Comparison of ENCODE assay signal across 8 cellular contexts in the genomic region with DNA sequence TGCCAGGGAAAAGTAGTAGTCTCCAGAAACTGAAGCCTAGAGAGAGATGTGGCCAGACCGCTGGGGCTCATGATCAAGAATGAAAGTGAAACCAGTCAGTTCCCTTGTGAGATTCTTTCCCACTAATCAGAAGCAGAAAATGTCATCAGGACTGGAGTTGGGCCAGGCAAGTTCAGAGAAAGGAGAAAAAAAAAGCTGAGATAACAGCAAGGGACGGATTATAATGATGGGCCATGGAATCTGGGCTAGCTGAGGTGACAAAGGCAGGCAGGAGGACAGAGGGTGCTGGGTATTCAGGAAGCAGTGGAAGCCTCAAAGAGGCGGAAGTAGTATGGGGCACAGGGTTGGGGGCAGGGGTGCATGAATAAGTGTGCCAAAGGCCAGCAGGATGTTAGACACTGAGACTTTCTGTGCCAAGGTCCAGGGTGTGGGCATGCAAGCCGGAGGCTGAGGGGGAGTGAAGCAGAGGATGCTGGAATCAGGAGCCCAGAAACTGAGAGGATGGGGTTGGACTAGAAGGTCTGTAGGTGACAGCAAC. TPM values are rescaled to one million over a fixed set of nuclear protein-coding genes. Genes with fewer than 3 reads are reported as not detected.
DNase-seq lines count a peak whose midpoint lies in the region; ATAC-seq and TF ChIP-seq lines count a peak whose summit lies in the region.

No MANE protein-coding gene starts in this region.

- no peaks in the 10 kb centered on the region for H3K9me3 Mint-ChIP-seq in activated naive CD8-positive, alpha-beta T cell treated with anti-CD3 and anti-CD28 coated beads, Interleukin-2, amount 10 ng/mL, durations not matched to agents 7 days and 5 days

- H3K4me1 ChIP-seq in heart right ventricle: peaks cover 0 to 68% (median 28%) of the 10 kb centered on the region in 9 donors
- H3K4me1 ChIP-seq in gastrocnemius medialis: peaks cover 17% of the 10 kb centered on the region in 2 donors

- intact Hi-C loops in heart right ventricle (cut with DNase I): loop anchor here in 4 of 10 donors (5.0 to 10.0 kb wide), 2 partner anchors 100 to 472 kb away; no protein-coding TSS in a partner anchor
- intact Hi-C loops in gastrocnemius medialis (cut with DNase I; ENCODE audit: low total_unique reads): loop anchor here (5.0 to 10.0 kb wide), 3 partner anchors 63 to 300 kb away; partner anchors contain the start of gene ATP6AP2

- H3K27me3 ChIP-seq in GM06990 (replicated peaks; ENCODE audit: control insufficient read depth, insufficient read depth, low read length): no peaks in the 10 kb centered on the region
- H3K27me3 ChIP-seq in heart right ventricle: peaks cover 0 to 14% (median 0%) of the 10 kb centered on the region in 7 donors
- H3K27me3 ChIP-seq in gastrocnemius medialis: no peaks in the 10 kb centered on the region

- no peaks in the 10 kb centered on the region for H3K27me3 Mint-ChIP-seq in activated naive CD8-positive, alpha-beta T cell treated with anti-CD3 and anti-CD28 coated beads, Interleukin-2, amount 10 ng/mL, durations not matched to agents 7 days and 5 days

- peaks cover 19% of the 10 kb centered on the region for H3K4me1 Mint-ChIP-seq in activated naive CD8-positive, alpha-beta T cell treated with anti-CD3 and anti-CD28 coated beads, Interleukin-2, amount 10 ng/mL, durations not matched to agents 7 days and 5 days

- in situ Hi-C loops in gastrocnemius medialis (cut with MboI; ENCODE audit: low sequenced_read_pairs in 4 of 4): loop anchor here in 1 of 4 donors (10.0 kb wide), 2 partner anchors 470 to 690 kb away; partner anchors contain the start of gene DDX3X

- WGBS in heart right ventricle, 2 donors: 0% methylated on average over 4 of the region's 4 CpGs

- peak overlapping the region; percentile 91 for H3K4me3 Mint-ChIP-seq in activated naive CD8-positive, alpha-beta T cell treated with anti-CD3 and anti-CD28 coated beads, Interleukin-2, amount 10 ng/mL, durations not matched to agents 7 days and 5 days

- ATAC-seq in HG02885 (IDR thresholded peaks at IDR 0.05; ENCODE audit: poor library complexity, unreplicated experiment): peak; percentile 27
- ATAC-seq in activated naive CD8-positive, alpha-beta T cell treated with anti-CD3 and anti-CD28 coated beads, Interleukin-2, amount 10 ng/mL, durations not matched to agents 7 days and 5 days (ENCODE audit: low read depth): peak; percentile 57
- ATAC-seq in heart right ventricle: peak; percentile 9 to 70 (median 59)
- ATAC-seq in gastrocnemius medialis: peak in 1 of 2 donors; percentile 22
- no peak for ATAC-seq in HG02884 (IDR thresholded peaks at IDR 0.05; ENCODE audit: unreplicated experiment)

- no peak for TF ChIP-seq CTCF in GM06990 (IDR thresholded peaks at IDR 0.05; ENCODE audit: insufficient read depth, low read length, poor library complexity, severe bottlenecking)
- no peak for TF ChIP-seq CTCF in heart right ventricle (IDR thresholded peaks at IDR 0.05)
- no peak for TF ChIP-seq CTCF in gastrocnemius medialis (IDR thresholded peaks at IDR 0.05 in 4 of 5, conservative IDR thresholded peaks at IDR 0.05 in 1 of 5)

- no peak overlapping the region for H3K9ac ChIP-seq in SK-N-MC (ENCODE audit: insufficient read length)

- H3K27ac ChIP-seq in SK-N-MC (no peak overlapping the region), heart right ventricle (peak overlapping the region in 9 of 10 donors; percentile 60 to 87 (median 75)), gastrocnemius medialis (peak overlapping the region; percentile 59 to 80 (median 70))

- peak overlapping the region; percentile 96 for H3K27ac Mint-ChIP-seq in activated naive CD8-positive, alpha-beta T cell treated with anti-CD3 and anti-CD28 coated beads, Interleukin-2, amount 10 ng/mL, durations not matched to agents 7 days and 5 days

- H3K9me3 ChIP-seq in SK-N-MC (ENCODE audit: low read depth, low read length) (no peaks in the 10 kb centered on the region), heart right ventricle (no peaks in the 10 kb centered on the region), gastrocnemius medialis (no peaks in the 10 kb centered on the region)

- peaks cover 20% of the 10 kb centered on the region for H3K36me3 Mint-ChIP-seq in activated naive CD8-positive, alpha-beta T cell treated with anti-CD3 and anti-CD28 coated beads, Interleukin-2, amount 10 ng/mL, durations not matched to agents 7 days and 5 days

- no peak for TF ChIP-seq POLR2A in gastrocnemius medialis (IDR thresholded peaks at IDR 0.05)

- peak; percentile 54 for DNase-seq in GM06990 (ENCODE audit: extremely low read depth, insufficient read length)
- no peak for DNase-seq in SK-N-MC (ENCODE audit: low read depth, low spot score)
- peak; percentile 51 for DNase-seq in activated naive CD8-positive, alpha-beta T cell treated with anti-CD3 and anti-CD28 coated beads, Interleukin-2, amount 10 ng/mL, durations not matched to agents 7 days and 5 days
- DNase-seq in heart right ventricle: peak; percentile 14 to 67
- peak in 1 of 2 donors; percentile 24 for DNase-seq in gastrocnemius medialis
- DNase-seq in SHP77 (lab: John Stamatoyannopoulos, UW): no peak

- POLR2A ChIA-PET in activated naive CD8-positive, alpha-beta T cell treated with anti-CD3 and anti-CD28 coated beads, Interleukin-2, amount 10 ng/mL, durations not matched to agents 7 days and 5 days (lab: Charles Lee): interaction anchor here (0.5 to 1.4 kb wide), 2 partner anchors 64 to 71 kb away, joined by 4 read pairs; partner anchors contain the start of gene ATP6AP2

- peak overlapping the region; percentile 56 for H3K4me3 ChIP-seq in GM06990 (replicated peaks; ENCODE audit: low read depth, low read length)
- 0 out of 2 replicates have a peak overlapping the region, but pooled peaks have one; percentile 9 for H3K4me3 ChIP-seq in SK-N-MC
- peak overlapping the region in 9 of 10 donors; percentile 14 to 53 (median 43) for H3K4me3 ChIP-seq in heart right ventricle
- peak overlapping the region; percentile 24 to 54 (median 34) for H3K4me3 ChIP-seq in gastrocnemius medialis

- H3K36me3 ChIP-seq in GM06990 (ENCODE audit: control insufficient read depth, insufficient read depth, low read length): peaks cover 3% of the 10 kb centered on the region; the same call in 1 of the 2 replicates
- H3K36me3 ChIP-seq in SK-N-MC (ENCODE audit: insufficient read depth, low read length): no peaks in the 10 kb centered on the region
- H3K36me3 ChIP-seq in heart right ventricle: peaks cover 0 to 21% (median 0%) of the 10 kb centered on the region in 9 donors
- H3K36me3 ChIP-seq in gastrocnemius medialis: no peaks in the 10 kb centered on the region

RNA-seq across cellular contexts. Expression of gene CXorf38, which starts 2.5 kb away (rescaled TPM):
- total RNA-seq in activated naive CD8-positive, alpha-beta T cell treated with anti-CD3 and anti-CD28 coated beads, Interleukin-2, amount 10 ng/mL, durations not matched to agents 7 days and 5 days: 10 to 100 TPM; 26.6 to 26.7 TPM
- total RNA-seq in heart right ventricle (10 to 100 TPM in 1 of 10 donors, 1 to 10 TPM in 9; 3.4 to 11.9 (median 4.9) TPM), gastrocnemius medialis (1 to 10 TPM; 4.1 to 8.7 (median 5.8) TPM)
- 1 to 10 TPM; 2.6 to 4.0 TPM for polyA plus RNA-seq in heart right ventricle

RNA-seq across cellular contexts. Expression of gene MPC1L, which starts 21.7 kb away (rescaled TPM):
- total RNA-seq in activated naive CD8-positive, alpha-beta T cell treated with anti-CD3 and anti-CD28 coated beads, Interleukin-2, amount 10 ng/mL, durations not matched to agents 7 days and 5 days: not detected
- not detected for total RNA-seq in heart right ventricle
- not detected for polyA plus RNA-seq in heart right ventricle
- not detected for total RNA-seq in gastrocnemius medialis

Comparison
In these comparisons a context has a peak if more than half of its experiments do, and no peak if none do; other contexts are left out.
1. DNase-seq: peak in GM06990 (single experiment), activated naive CD8-positive, alpha-beta T cell treated with anti-CD3 and anti-CD28 coated beads, Interleukin-2, amount 10 ng/mL, durations not matched to agents 7 days and 5 days (single experiment) and heart right ventricle (2 of 2); none in SK-N-MC (single experiment) and SHP77 (0 of 2).
2. Peak in every context shown above with its lines, with median percentiles within 50 percentile points of each other: H3K4me3 ChIP-seq.